8 cellular contexts compared by ENCODE assay signal in the genomic region with DNA sequence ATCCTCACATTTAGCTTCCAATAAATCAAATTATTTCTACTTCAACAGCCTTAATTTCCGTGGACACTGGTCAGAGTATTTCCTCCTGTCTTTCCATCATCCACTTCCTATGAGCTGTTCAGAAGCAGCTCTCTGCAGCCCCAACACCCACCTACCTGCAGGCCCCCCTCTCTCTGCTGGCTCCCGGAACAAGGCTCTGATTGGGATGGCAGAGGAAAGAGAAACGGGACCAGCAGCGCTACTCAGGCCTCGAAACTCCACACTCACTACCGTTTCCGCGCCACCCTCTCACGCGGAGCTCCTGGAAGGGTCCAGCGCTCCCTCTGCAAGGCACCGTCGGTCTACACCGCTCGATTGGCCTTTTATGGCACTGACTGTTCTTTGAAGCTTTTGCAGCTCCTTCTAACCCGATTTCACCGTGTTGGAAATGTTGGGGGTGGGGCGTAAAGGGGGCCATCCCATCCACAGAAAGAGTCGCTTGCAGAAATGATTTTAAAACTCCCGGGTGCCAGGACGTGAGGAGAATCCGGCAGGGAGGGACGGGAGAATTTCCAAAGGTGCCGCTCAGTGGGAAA. TPM values are rescaled to one million over a fixed set of nuclear protein-coding genes. Genes with fewer than 3 reads are reported as not detected.
A peak's percentile ranks its signal among the peaks of the same experiment; 100 is the strongest.
DNase-seq lines count a peak whose midpoint lies in the region; ATAC-seq, FAIRE-seq and TF ChIP-seq lines count a peak whose summit lies in the region.

No MANE protein-coding gene starts in this region.

- H3K4me1 ChIP-seq in colonic mucosa (no peaks in the 10 kb centered on the region), mesendoderm (ENCODE audit: control insufficient read depth, low read depth, low read length) (peaks cover 28% of the 10 kb centered on the region)

- peak overlapping the region; percentile 98 for H3K27ac Mint-ChIP-seq in type B pancreatic cell

- H3K56ac ChIP-seq in mesendoderm (ENCODE audit: low read length), result peak overlapping the region; percentile 95

- intact Hi-C loops in colonic mucosa (cut with DNase I), result no loop called here

- no peak overlapping the region for H2BK15ac ChIP-seq in mesendoderm (replicated peaks; ENCODE audit: low read depth)

- H3K36me3 ChIP-seq in colonic mucosa (no peaks in the 10 kb centered on the region), mesendoderm (ENCODE audit: control insufficient read depth, insufficient read depth, low read length) (no peaks in the 10 kb centered on the region)

- no peak overlapping the region for H4K8ac ChIP-seq in mesendoderm (ENCODE audit: low read depth, low read length)

- peak; percentile 9 for FAIRE-seq in GM18507 (lab: Jason Lieb, UNC)

- no peaks in the 10 kb centered on the region for H3K27me3 ChIP-seq in colonic mucosa
- no peaks in the 10 kb centered on the region for H3K27me3 ChIP-seq in mesendoderm (ENCODE audit: insufficient read depth, low read length, poor library complexity)

- H2BK5ac ChIP-seq in mesendoderm (ENCODE audit: low read length), result peak overlapping the region; percentile 98

- H3K23ac ChIP-seq in mesendoderm (ENCODE audit: low read length), result peak overlapping the region; percentile 97

- no peaks in the 10 kb centered on the region for H3K9me3 ChIP-seq in colonic mucosa

- H3K27me3 Mint-ChIP-seq in type B pancreatic cell, result no peaks in the 10 kb centered on the region

- H3K27ac ChIP-seq in colonic mucosa, result peak overlapping the region; percentile 89
- H3K27ac ChIP-seq in mesendoderm (ENCODE audit: low read depth, low read length), result peak overlapping the region; percentile 70

- H3K36me3 Mint-ChIP-seq in type B pancreatic cell, result peaks cover 5% of the 10 kb centered on the region

- H3K4me3 ChIP-seq in AG10803 (ENCODE audit: low read length) (peak overlapping the region; percentile 92), colonic mucosa (peak overlapping the region; percentile 69), mesendoderm (ENCODE audit: low read length) (peak overlapping the region; percentile 87)

- H4K5ac ChIP-seq in mesendoderm (ENCODE audit: low read length), result peak overlapping the region; percentile 47

- H3K4ac ChIP-seq in mesendoderm (ENCODE audit: low read depth, low read length), result no peak overlapping the region

- peaks cover 43% of the 10 kb centered on the region for H3K79me2 ChIP-seq in mesendoderm (ENCODE audit: control insufficient read depth, insufficient read depth, low read length)

- no peak for DNase-seq in AG10803 (ENCODE audit: low read depth)
- peak; percentile 12 for DNase-seq in GM18507 (ENCODE audit: extremely low spot score, insufficient read length, low read depth)
- peak; percentile 44 for DNase-seq in NOMO-1 treated with DMSO at 0.1 percent for 48 hours (lab: John Stamatoyannopoulos, UW; ENCODE audit: unreplicated experiment)
- no peak for DNase-seq in colonic mucosa
- DNase-seq in mesendoderm, result no peak
- no peak for DNase-seq in type B pancreatic cell (ENCODE audit: extremely low spot score, unreplicated experiment)
- DNase-seq in putamen (ENCODE audit: low spot score), result no peak

- TF ChIP-seq CTCF in AG10803 (conservative IDR thresholded peaks at IDR 0.05; ENCODE audit: low read length), result no peak
- no peak for TF ChIP-seq CTCF in colonic mucosa (IDR thresholded peaks at IDR 0.05)
- TF ChIP-seq CTCF in type B pancreatic cell (conservative IDR thresholded peaks at IDR 0.05), result peak; percentile 6

- H3K9ac ChIP-seq in colonic mucosa (ENCODE audit: low read depth in 2 of 2, low read length in 2 of 2) (peak overlapping the region; percentile 63 to 89), mesendoderm (ENCODE audit: low read length) (peak overlapping the region; percentile 99)

- H3K4me2 ChIP-seq in mesendoderm (ENCODE audit: low read length), result peak overlapping the region; percentile 97

- no peak overlapping the region for H3K4me3 Mint-ChIP-seq in type B pancreatic cell

- H3K18ac ChIP-seq in mesendoderm (ENCODE audit: low read length), result peak overlapping the region; percentile 33

- H3K79me1 ChIP-seq in mesendoderm (ENCODE audit: low read length), result peaks cover 26% of the 10 kb centered on the region

- peak; percentile 17 for ATAC-seq in HG03039 (IDR thresholded peaks at IDR 0.05; ENCODE audit: unreplicated experiment)

- WGBS in mesendoderm (ENCODE audit: extremely low coverage, insufficient coverage, low lambda C conversion rate), result no CpG with 5 or more reads among the region's 24 CpGs

- no peaks in the 10 kb centered on the region for H3K9me3 Mint-ChIP-seq in type B pancreatic cell

- H2BK120ac ChIP-seq in mesendoderm (ENCODE audit: low read depth, low read length), result no peak overlapping the region

- H2AK5ac ChIP-seq in mesendoderm (ENCODE audit: low read length), result no peak overlapping the region

- peaks cover 15% of the 10 kb centered on the region for H3K4me1 Mint-ChIP-seq in type B pancreatic cell (ENCODE audit: unreplicated experiment)

RNA-seq across cellular contexts. Expression of gene PANX1, which starts 0.4 kb away (rescaled TPM):
- total RNA-seq in colonic mucosa (10 to 100 TPM in 1 of 2 donors, 1 to 10 TPM in 1; 7.8 to 11.1 TPM), type B pancreatic cell (ENCODE audit: low replicate concordance) (16.1 and 26.1 TPM in 2 replicates)
- polyA plus RNA-seq in mesendoderm (2013, experiment 1 of 2), result 20.9 TPM
- polyA plus RNA-seq in mesendoderm (2013, experiment 2 of 2), result 20.6 TPM

Comparison
In these comparisons a context has a peak if more than half of its experiments do, and no peak if none do; other contexts are left out.
1. DNase-seq: peak in GM18507 (single experiment) and NOMO-1 treated with DMSO at 0.1 percent for 48 hours (single experiment); none in AG10803 (single experiment), colonic mucosa (single experiment), mesendoderm (single experiment), type B pancreatic cell (single experiment) and putamen (single experiment).
2. Peak in every context shown above with its lines, with median percentiles within 50 percentile points of each other: H3K4me3 ChIP-seq.